Comparison of ENCODE assay signal across 1 cellular context in genomic region chr20:63224272-63225081, GRCh38.
TF ChIP-seq lines count a peak whose summit lies in the region.

No MANE protein-coding gene starts in this region.

TF ChIP-seq in HepG2, 621 proteins besides CTCF, POLR2A, EP300 and RAD21 (continued from another document and continues in another):
- TF ChIP-seq FOXP4 (CRISPR knock-in tag; IDR thresholded peaks at IDR 0.05), result no peak
- no peak for TF ChIP-seq KLF11 (CRISPR knock-in tag; IDR thresholded peaks at IDR 0.05)
- TF ChIP-seq ZNF446 (CRISPR knock-in tag; IDR thresholded peaks at IDR 0.05), result no peak
- TF ChIP-seq FOXK2 (IDR thresholded peaks at IDR 0.05), result no peak
- TF ChIP-seq ZNF33A (CRISPR knock-in tag; IDR thresholded peaks at IDR 0.05; ENCODE audit: borderline replicate concordance), result no peak
- TF ChIP-seq ZBTB40 (IDR thresholded peaks at IDR 0.05), result no peak
- TF ChIP-seq ZBTB40 (CRISPR knock-in tag; IDR thresholded peaks at IDR 0.05), result peak; percentile 21; the same call in 1 of the 2 replicates
- TF ChIP-seq ZSCAN21 (CRISPR knock-in tag; IDR thresholded peaks at IDR 0.05; ENCODE audit: borderline replicate concordance), result no peak
- TF ChIP-seq TFDP2 (CRISPR knock-in tag; IDR thresholded peaks at IDR 0.05), result no peak
- TF ChIP-seq GRHL1 (CRISPR knock-in tag; conservative IDR thresholded peaks at IDR 0.05), result no peak
- no peak for TF ChIP-seq NFAT5 (CRISPR knock-in tag; IDR thresholded peaks at IDR 0.05)
- TF ChIP-seq ZNF883 (CRISPR knock-in tag; IDR thresholded peaks at IDR 0.05; ENCODE audit: not compliant biosample characterization), result peak; percentile 7
- no peak for TF ChIP-seq ZNF546 (CRISPR knock-in tag; conservative IDR thresholded peaks at IDR 0.05)
- peak; percentile 37; the same call in 1 of the 2 replicates for TF ChIP-seq GABPB1 (CRISPR knock-in tag; IDR thresholded peaks at IDR 0.05)
- no peak for TF ChIP-seq ZNF615 (CRISPR knock-in tag; IDR thresholded peaks at IDR 0.05; ENCODE audit: borderline replicate concordance)
- TF ChIP-seq RFX5 (IDR thresholded peaks at IDR 0.05; ENCODE audit: low read depth, low read length), result no peak
- TF ChIP-seq ZNF747 (CRISPR knock-in tag; IDR thresholded peaks at IDR 0.05; ENCODE audit: borderline replicate concordance), result no peak
- TF ChIP-seq ZNF562 (CRISPR knock-in tag; IDR thresholded peaks at IDR 0.05; ENCODE audit: borderline replicate concordance), result no peak
- peak; percentile 30 for TF ChIP-seq MED8 (CRISPR knock-in tag; IDR thresholded peaks at IDR 0.05; ENCODE audit: insufficient replicate concordance)
- TF ChIP-seq ZNF3 (CRISPR knock-in tag; IDR thresholded peaks at IDR 0.05), result no peak
- no peak for TF ChIP-seq ZNF703 (CRISPR knock-in tag; IDR thresholded peaks at IDR 0.05; ENCODE audit: borderline replicate concordance)
- TF ChIP-seq ZBTB4 (CRISPR knock-in tag; IDR thresholded peaks at IDR 0.05; ENCODE audit: borderline replicate concordance), result no peak
- no peak for TF ChIP-seq ZFP90 (CRISPR knock-in tag; IDR thresholded peaks at IDR 0.05; ENCODE audit: borderline replicate concordance)
- no peak for TF ChIP-seq ARHGAP35 (CRISPR knock-in tag; IDR thresholded peaks at IDR 0.05; ENCODE audit: borderline replicate concordance)
- no peak for TF ChIP-seq ZNF24 (IDR thresholded peaks at IDR 0.05)
- no peak for TF ChIP-seq ZNF232 (CRISPR knock-in tag; IDR thresholded peaks at IDR 0.05; ENCODE audit: borderline replicate concordance)
- no peak for TF ChIP-seq ZMYM4 (CRISPR knock-in tag; IDR thresholded peaks at IDR 0.05)
- TF ChIP-seq MYPOP (CRISPR knock-in tag; IDR thresholded peaks at IDR 0.05), result peak; percentile 76; the same call in 1 of the 2 replicates
- no peak for TF ChIP-seq ZNF484 (CRISPR knock-in tag; IDR thresholded peaks at IDR 0.05; ENCODE audit: borderline replicate concordance, low read depth)
- TF ChIP-seq ZC3H13 (CRISPR knock-in tag; IDR thresholded peaks at IDR 0.05), result no peak
- TF ChIP-seq ZBTB20 (CRISPR knock-in tag; IDR thresholded peaks at IDR 0.05; ENCODE audit: borderline replicate concordance, low read depth), result no peak
- TF ChIP-seq IKZF1 (IDR thresholded peaks at IDR 0.05), result no peak
- no peak for TF ChIP-seq BRD4 (CRISPR knock-in tag; IDR thresholded peaks at IDR 0.05)
- TF ChIP-seq NFIC (IDR thresholded peaks at IDR 0.05; ENCODE audit: low read length), result no peak
- TF ChIP-seq ZNF510 (CRISPR knock-in tag; IDR thresholded peaks at IDR 0.05; ENCODE audit: low read depth), result no peak
- TF ChIP-seq MBNL3 (CRISPR knock-in tag; conservative IDR thresholded peaks at IDR 0.05), result no peak
- no peak for TF ChIP-seq ZNF263 (CRISPR knock-in tag; IDR thresholded peaks at IDR 0.05)
- TF ChIP-seq FLYWCH1 (CRISPR knock-in tag; IDR thresholded peaks at IDR 0.05), result no peak
